ENCODE assay signal across 20 cellular contexts in the genomic region with DNA sequence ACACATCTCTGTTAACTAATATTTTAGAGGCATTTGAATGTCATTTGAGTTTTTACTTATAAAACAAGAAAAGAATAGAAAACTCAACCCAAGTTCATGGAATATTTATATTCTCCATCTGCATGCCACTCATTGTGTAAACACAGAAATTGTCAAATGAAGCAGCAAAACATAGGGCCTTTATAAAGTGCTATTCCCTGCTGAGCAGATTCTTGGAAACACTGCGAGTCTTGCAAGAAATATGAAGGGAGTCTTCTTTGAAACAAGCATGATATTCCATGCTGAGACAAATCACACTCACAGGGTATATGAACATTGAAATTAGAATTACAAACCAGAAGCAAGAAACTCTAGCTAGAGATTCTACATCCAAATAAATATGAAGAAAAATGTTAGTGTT.
A peak's percentile ranks its signal among the peaks of the same experiment; 100 is the strongest.
DNase-seq lines count a peak whose midpoint lies in the region; ATAC-seq and TF ChIP-seq lines count a peak whose summit lies in the region.
"Had no signal": no experiment of that assay in that cellular context is flagged by ENCODE, and none has a peak within 500 bp of the region (broad histone marks: within the 10 kb centered on the region; RNA-seq: fewer than 3 reads in every experiment).

No MANE protein-coding gene starts in this region.

- H3K27ac Mint-ChIP-seq in WTC11: no peak overlapping the region
- H3K27ac Mint-ChIP-seq: CD4-positive, CD25-positive, alpha-beta regulatory T cell; H9; HFFc6 had no signal

- DNase-seq in NCI-H446 treated with DMSO at 0.1 percent for 48 hours (lab: John Stamatoyannopoulos, UW): peak; percentile 29
- peak; percentile 75 for DNase-seq in astrocyte of the cerebellum (ENCODE audit: low read depth)
- DNase-seq in smooth muscle cell of the brain vasculature (ENCODE audit: low read depth, low spot score): peak; percentile 35
- DNase-seq in NCI-H2081 (lab: John Stamatoyannopoulos, UW): no peak
- no peak for DNase-seq in WTC11 (ENCODE audit: low spot score)
- no peak for DNase-seq in activated naive CD4-positive, alpha-beta T cell treated with Interleukin-2 at 50 U/mL for 16 hours
- DNase-seq: CD4-positive, CD25-positive, alpha-beta regulatory T cell; DMS79; H9; HFFc6; KG1; NCI-H1092 treated with DMSO at 0.1 percent for 48 hours; NCI-H146; NCI-H2029; NCI-H510A treated with DMSO at 0.1 percent for 48 hours; NCI-H774; Peyer's patch; SJCRH30 had no signal

- H3K36me3 Mint-ChIP-seq in WTC11: no peaks in the 10 kb centered on the region
- H3K36me3 Mint-ChIP-seq: CD4-positive, CD25-positive, alpha-beta regulatory T cell had no signal

- no peaks in the 10 kb centered on the region for H3K9me2 ChIP-seq in neural cell (ENCODE audit: insufficient read depth, low read length)

- H3F3A ChIP-seq in neural cell (ENCODE audit: insufficient read depth, low read length, poor library complexity, severe bottlenecking): no peaks in the 10 kb centered on the region

- no peak for TF ChIP-seq CTCF in astrocyte of the cerebellum (IDR thresholded peaks at IDR 0.05; ENCODE audit: low read depth, low read length, missing control alignments)
- no peak for TF ChIP-seq CTCF in neural cell (IDR thresholded peaks at IDR 0.05; ENCODE audit: poor library complexity, severe bottlenecking)
- no peak for TF ChIP-seq CTCF in WTC11 (IDR thresholded peaks at IDR 0.05)

- H3K79me2 ChIP-seq in neural cell (replicated peaks; ENCODE audit: insufficient read depth, low read length): no peaks in the 10 kb centered on the region

- no peak for ATAC-seq in WTC11

- no peak overlapping the region for H3K4me2 ChIP-seq in neural cell (ENCODE audit: low read length)

- H3K36me3 ChIP-seq in neural cell (ENCODE audit: insufficient read depth, low read length): no peaks in the 10 kb centered on the region
- H3K36me3 ChIP-seq: Peyer's patch, SJCRH30 had no signal

- H3K9me3 ChIP-seq in neural cell (ENCODE audit: low read length): no peaks in the 10 kb centered on the region
- H3K9me3 ChIP-seq: SJCRH30 had no signal

- peaks cover 5% of the 10 kb centered on the region for H3K4me1 Mint-ChIP-seq in WTC11
- H3K4me1 Mint-ChIP-seq: CD4-positive, CD25-positive, alpha-beta regulatory T cell had no signal

- no peak overlapping the region for H3K4me3 Mint-ChIP-seq in WTC11
- H3K4me3 Mint-ChIP-seq: CD4-positive, CD25-positive, alpha-beta regulatory T cell; H9; HFFc6 had no signal

- H3K27me3 ChIP-seq in neural cell (ENCODE audit: insufficient read depth, low read depth, low read length): no peaks in the 10 kb centered on the region
- H3K27me3 ChIP-seq: Peyer's patch, SJCRH30 had no signal

- CTCF ChIA-PET in WTC11 (lab: Charles Lee): no interaction called here

- no peaks in the 10 kb centered on the region for H3K27me3 Mint-ChIP-seq in WTC11 (ENCODE audit: low read depth)
- H3K27me3 Mint-ChIP-seq: CD4-positive, CD25-positive, alpha-beta regulatory T cell had no signal

- POLR2A ChIA-PET in WTC11 (lab: Charles Lee): no interaction called here

- no peak for TF ChIP-seq EP300 in neural cell (conservative IDR thresholded peaks at IDR 0.05; ENCODE audit: poor library complexity, severe bottlenecking)

- in situ Hi-C loops in astrocyte of the cerebellum (cut with HindIII; ENCODE audit: low sequenced_read_pairs): no loop called here

- H3K9me3 Mint-ChIP-seq in WTC11: no peaks in the 10 kb centered on the region
- H3K9me3 Mint-ChIP-seq: H9 had no signal

- no peaks in the 10 kb centered on the region for H4K20me1 ChIP-seq in neural cell (ENCODE audit: insufficient read depth)

- no peak overlapping the region for H3K4me3 ChIP-seq in astrocyte of the cerebellum (ENCODE audit: low read depth, low read length)
- H3K4me3 ChIP-seq in neural cell (ENCODE audit: low read length): no peak overlapping the region
- H3K4me3 ChIP-seq: Peyer's patch, SJCRH30 had no signal

- H3K27ac ChIP-seq in neural cell (ENCODE audit: low read length): no peak overlapping the region
- H3K27ac ChIP-seq: HL-60, Peyer's patch, SJCRH30 had no signal

- H3K9ac ChIP-seq in neural cell (ENCODE audit: low read length): no peak overlapping the region

- no peak overlapping the region for H2AFZ ChIP-seq in neural cell (ENCODE audit: low read depth, low read length)

- TF ChIP-seq RAD21 in neural cell (conservative IDR thresholded peaks at IDR 0.05): no peak

TF ChIP-seq in neural cell, 6 proteins besides CTCF, POLR2A, EP300 and RAD21:
- peak; percentile 34 for TF ChIP-seq POLR2AphosphoS5 (IDR thresholded peaks at IDR 0.05)
- no peak for TF ChIP-seq REST (IDR thresholded peaks at IDR 0.05; ENCODE audit: borderline replicate concordance)

TF ChIP-seq in WTC11, 78 proteins besides CTCF, POLR2A, EP300 and RAD21:
- TF ChIP-seq, protein P1, sequence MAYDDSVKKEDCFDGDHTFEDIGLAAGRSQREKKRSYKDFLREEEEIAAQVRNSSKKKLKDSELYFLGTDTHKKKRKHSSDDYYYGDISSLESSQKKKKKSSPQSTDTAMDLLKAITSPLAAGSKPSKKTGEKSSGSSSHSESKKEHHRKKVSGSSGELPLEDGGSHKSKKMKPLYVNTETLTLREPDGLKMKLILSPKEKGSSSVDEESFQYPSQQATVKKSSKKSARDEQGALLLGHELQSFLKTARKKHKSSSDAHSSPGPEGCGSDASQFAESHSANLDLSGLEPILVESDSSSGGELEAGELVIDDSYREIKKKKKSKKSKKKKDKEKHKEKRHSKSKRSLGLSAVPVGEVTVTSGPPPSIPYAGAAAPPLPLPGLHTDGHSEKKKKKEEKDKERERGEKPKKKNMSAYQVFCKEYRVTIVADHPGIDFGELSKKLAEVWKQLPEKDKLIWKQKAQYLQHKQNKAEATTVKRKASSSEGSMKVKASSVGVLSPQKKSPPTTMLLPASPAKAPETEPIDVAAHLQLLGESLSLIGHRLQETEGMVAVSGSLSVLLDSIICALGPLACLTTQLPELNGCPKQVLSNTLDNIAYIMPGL (CRISPR knock-in tag; IDR thresholded peaks at IDR 0.05): no peak
- TF ChIP-seq HMGA2 (CRISPR knock-in tag; IDR thresholded peaks at IDR 0.05): no peak
- TF ChIP-seq SOX15 (CRISPR knock-in tag; IDR thresholded peaks at IDR 0.05): no peak
- no peak for TF ChIP-seq OVOL2 (CRISPR knock-in tag; IDR thresholded peaks at IDR 0.05; ENCODE audit: borderline replicate concordance)
- no peak for TF ChIP-seq ZNF232 (CRISPR knock-in tag; IDR thresholded peaks at IDR 0.05)
- TF ChIP-seq TCF7 (CRISPR knock-in tag; IDR thresholded peaks at IDR 0.05; ENCODE audit: low read depth): no peak
TF ChIP-seq in WTC11: peak in this region for 0.

Comparison
In these comparisons a context has a peak if more than half of its experiments do, and no peak if none do; other contexts are left out.
1. DNase-seq: peak in NCI-H446 treated with DMSO at 0.1 percent for 48 hours (single experiment), astrocyte of the cerebellum (single experiment) and smooth muscle cell of the brain vasculature (single experiment); none in NCI-H2081 (0 of 2), WTC11 (single experiment) and activated naive CD4-positive, alpha-beta T cell treated with Interleukin-2 at 50 U/mL for 16 hours (single experiment).